In the genomic region with DNA sequence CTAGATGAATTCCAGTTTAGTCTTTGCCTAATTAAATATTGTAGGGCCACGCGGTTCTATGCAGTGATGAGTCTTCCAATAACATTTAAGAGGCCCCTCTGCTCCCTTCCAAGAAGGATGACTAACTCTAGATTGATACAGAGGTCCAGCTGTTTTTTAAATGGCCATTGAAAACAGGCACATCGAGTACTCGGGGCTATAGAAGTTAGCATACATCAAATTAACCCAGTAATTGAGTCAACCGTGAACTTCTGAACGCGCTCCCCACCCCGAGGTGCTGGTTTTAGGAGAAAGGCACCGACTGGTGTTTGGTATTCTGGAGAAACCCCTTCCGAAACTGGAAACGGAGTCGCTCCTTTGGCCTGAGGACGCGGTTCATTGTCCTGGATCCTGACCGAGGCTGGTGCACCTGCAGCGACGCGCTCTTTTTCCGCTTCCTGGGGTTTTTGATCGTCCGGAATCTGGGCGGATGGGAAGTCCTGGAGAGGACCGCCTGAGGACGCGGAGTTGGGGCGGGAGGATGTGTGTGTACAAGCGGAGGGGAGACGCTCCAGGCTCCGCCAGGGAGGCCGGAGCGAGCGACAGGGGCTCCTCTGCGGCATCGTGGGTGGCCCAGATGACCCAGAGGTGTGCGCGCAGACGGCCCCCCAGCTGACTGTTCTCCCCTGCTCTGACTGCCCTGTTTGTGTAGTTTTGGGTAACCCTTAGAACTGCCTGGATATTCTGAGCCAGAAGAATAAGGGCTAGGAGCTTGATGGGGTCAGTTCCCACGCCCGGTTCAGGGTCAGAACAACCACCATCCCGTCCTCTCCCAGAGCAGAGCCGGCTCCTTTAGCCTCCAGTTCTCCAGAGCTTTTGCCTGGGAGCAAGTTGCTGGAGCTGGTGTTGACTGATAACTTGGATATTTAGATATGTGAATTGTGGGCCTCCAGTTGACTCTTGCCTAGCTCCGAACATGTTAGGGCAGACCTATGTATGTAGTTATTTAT, we compare ENCODE assay signal across 8 cellular contexts. TPM values are rescaled to one million over a fixed set of nuclear protein-coding genes. Genes with fewer than 3 reads are reported as not detected.
DNase-seq lines count a peak whose midpoint lies in the region; FAIRE-seq and TF ChIP-seq lines count a peak whose summit lies in the region.

No MANE protein-coding gene starts in this region.

- CTCF ChIA-PET in endothelial cell of umbilical vein (lab: Charles Lee), result interaction anchor here (1.0 to 3.8 kb wide), 8 partner anchors 10 to 103 kb away, joined by 3 to 16 read pairs (median 3); a partner anchor contains a TSS

- no peak overlapping the region for H3K27ac ChIP-seq in endothelial cell of umbilical vein (ENCODE audit: insufficient read depth, low read depth, low read length)

- dilution Hi-C loops in endothelial cell of umbilical vein (cut with MboI; ENCODE audit: extremely low pct_ligation_motif_present, low sequenced_read_pairs), result no loop called here

- no peaks in the 10 kb centered on the region for H3K9me3 ChIP-seq in endothelial cell of umbilical vein (replicated peaks; ENCODE audit: control insufficient read depth, insufficient read depth, low read length)

- DNase-seq in GM06990 (ENCODE audit: extremely low read depth, insufficient read length) (peak; percentile 65), HFFc6 (no peak), NCI-H1694 treated with DMSO at 0.1 percent for 48 hours (lab: John Stamatoyannopoulos, UW) (peak; percentile 34), endothelial cell of umbilical vein (ENCODE audit: low read depth, low spot score) (peak; percentile 50), mesothelial cell of epicardium (ENCODE audit: low spot score in 2 of 2, unreplicated experiment in 2 of 2) (peak; percentile 40 to 58), GDM1 (lab: John Stamatoyannopoulos, UW) (no peak)
- DNase-seq in activated CD8-positive, alpha-beta memory T cell treated with anti-CD3 and anti-CD28 coated beads for 24 hours, result peak; percentile 74
- peak; percentile 15 to 23 for DNase-seq in stimulated activated CD8-positive, alpha-beta memory T cell treated with anti-CD3 and anti-CD28 coated beads, Interleukin-2, amount 100 ng/mL, for 48 hours (ENCODE audit: low read depth in 2 of 2)

- TF ChIP-seq POLR2A in endothelial cell of umbilical vein (IDR thresholded peaks at IDR 0.05; ENCODE audit: low read depth, low read length), result no peak

- peak overlapping the region; percentile 30 for H3K9ac ChIP-seq in endothelial cell of umbilical vein (replicated peaks; ENCODE audit: extremely low read depth, insufficient read depth, low read length)

- H3K4me1 Mint-ChIP-seq in HFFc6 (ENCODE audit: low read depth) (no peaks in the 10 kb centered on the region), mesothelial cell of epicardium (peaks cover 4% of the 10 kb centered on the region)

- H3K27me3 Mint-ChIP-seq in HFFc6 (ENCODE audit: insufficient read depth), result peaks cover 10% of the 10 kb centered on the region
- H3K27me3 Mint-ChIP-seq in mesothelial cell of epicardium (ENCODE audit: low read depth), result no peaks in the 10 kb centered on the region

- H3K27me3 ChIP-seq in GM06990 (replicated peaks; ENCODE audit: control insufficient read depth, insufficient read depth, low read length), result no peaks in the 10 kb centered on the region
- peaks cover 0 to 3% of the 10 kb centered on the region in 2 experiments for H3K27me3 ChIP-seq in endothelial cell of umbilical vein (ENCODE audit: control insufficient read depth in 2 of 2, insufficient read depth in 2 of 2, low read length in 2 of 2)

- POLR2A ChIA-PET in endothelial cell of umbilical vein (lab: Charles Lee), result no interaction called here

- TSS peak; percentile 95 for BruUV-seq in endothelial cell of umbilical vein (replicated peaks; lab: Mats Ljungman, UMichigan)

- intact Hi-C loops in endothelial cell of umbilical vein (cut with micrococcal nuclease), result loop anchor here (1.0 to 2.0 kb wide), 4 partner anchors 16 to 110 kb away; a partner anchor contains a TSS

- H3K4me3 Mint-ChIP-seq in HFFc6, result peak overlapping the region; percentile 34
- peak overlapping the region; percentile 86 for H3K4me3 Mint-ChIP-seq in mesothelial cell of epicardium

- no peaks in the 10 kb centered on the region for H3K36me3 ChIP-seq in GM06990 (ENCODE audit: control insufficient read depth, insufficient read depth, low read length)
- no peaks in the 10 kb centered on the region for H3K36me3 ChIP-seq in endothelial cell of umbilical vein (ENCODE audit: control insufficient read depth in 2 of 2, extremely low read depth in 1 of 2, insufficient read depth in 2 of 2, low read length in 2 of 2)

- peak overlapping the region; percentile 70 for H3K4me2 ChIP-seq in endothelial cell of umbilical vein (ENCODE audit: insufficient read depth, low read length)

- H3K27ac Mint-ChIP-seq in HFFc6 (no peak overlapping the region), mesothelial cell of epicardium (peak overlapping the region; percentile 94)

- peaks cover 2% of the 10 kb centered on the region for H3K4me1 ChIP-seq in endothelial cell of umbilical vein (ENCODE audit: control insufficient read depth, extremely low read depth, insufficient read depth, low read length)

- H3K9me3 Mint-ChIP-seq in HFFc6, result no peaks in the 10 kb centered on the region
- H3K9me3 Mint-ChIP-seq in mesothelial cell of epicardium, result peaks cover 7% of the 10 kb centered on the region

- H2AFZ ChIP-seq in endothelial cell of umbilical vein (ENCODE audit: low read depth, low read length), result peak overlapping the region; percentile 92

- no peaks in the 10 kb centered on the region for H3K36me3 Mint-ChIP-seq in HFFc6 (ENCODE audit: low read depth)
- H3K36me3 Mint-ChIP-seq in mesothelial cell of epicardium, result no peaks in the 10 kb centered on the region

- H4K20me1 ChIP-seq in endothelial cell of umbilical vein (replicated peaks; ENCODE audit: control insufficient read depth, extremely low read depth, insufficient read depth, low read length), result no peaks in the 10 kb centered on the region

- H3K79me2 ChIP-seq in endothelial cell of umbilical vein (ENCODE audit: control insufficient read depth, insufficient read depth, low read length), result no peaks in the 10 kb centered on the region

- peak; percentile 92 for FAIRE-seq in endothelial cell of umbilical vein (lab: Jason Lieb, UNC)

- H3K4me3 ChIP-seq in GM06990 (replicated peaks; ENCODE audit: low read depth, low read length) (peak overlapping the region; percentile 84), endothelial cell of umbilical vein (replicated peaks in 1 of 3; ENCODE audit: insufficient read depth in 1 of 3, low read depth in 1 of 3, low read length in 3 of 3) (peak overlapping the region; percentile 40 to 80 (median 72))

- TF ChIP-seq CTCF in GM06990 (IDR thresholded peaks at IDR 0.05; ENCODE audit: insufficient read depth, low read length, poor library complexity, severe bottlenecking), result no peak
- TF ChIP-seq CTCF in HFFc6 (IDR thresholded peaks at IDR 0.05), result no peak
- no peak for TF ChIP-seq CTCF in endothelial cell of umbilical vein (IDR thresholded peaks at IDR 0.05; ENCODE audit: extremely low read depth in 1 of 2, insufficient read depth in 1 of 2, low read depth in 1 of 2, low read length in 2 of 2)
- no peak for TF ChIP-seq CTCF in mesothelial cell of epicardium (IDR thresholded peaks at IDR 0.05; ENCODE audit: unreplicated experiment)

- no peaks in the 10 kb centered on the region for H3K9me1 ChIP-seq in endothelial cell of umbilical vein (replicated peaks; ENCODE audit: control insufficient read depth, extremely low read depth, insufficient read depth, low read length)

TF ChIP-seq in endothelial cell of umbilical vein, 7 proteins besides CTCF, POLR2A, EP300 and RAD21:
- TF ChIP-seq JUN (IDR thresholded peaks at IDR 0.05; ENCODE audit: borderline replicate concordance, insufficient read depth, insufficient read length, low read depth) (no peak), POLR2AphosphoS5 (IDR thresholded peaks at IDR 0.05; ENCODE audit: insufficient read depth, low read depth, low read length) (peak; percentile 15), MYC (IDR thresholded peaks at IDR 0.05; ENCODE audit: low read depth, low read length) (no peak)

RNA-seq across cellular contexts. Expression of a gene that starts 0.7 kb away (rescaled TPM):
- total RNA-seq in HFFc6 (2021; fragmentation: NEBNext Ultra II Directional; extraction: Animal tissue kit (Norgen Biotek cat#: 25700)), result under 1 TPM in 2 of 6 experiments, not detected in 4; 0.09 to 0.14 TPM
- total RNA-seq in endothelial cell of umbilical vein (6.1 and 8.1 TPM in 2 replicates), mesothelial cell of epicardium (16.9 to 18.6 TPM (median 18.4 TPM) in 3 replicates)
- 7.8 and 9.4 TPM in 2 replicates for polyA plus RNA-seq in endothelial cell of umbilical vein
- 6.3 and 7.1 TPM in 2 replicates for polyA plus RNA-seq in endothelial cell of umbilical vein (2011; cell fraction: cytosol; rRNA removed)
- polyA plus RNA-seq in endothelial cell of umbilical vein (2011; cell fraction: nucleus; rRNA removed), result 20.0 and 20.4 TPM in 2 replicates
- 1.5 and 1.8 TPM in 2 replicates for polyA plus RNA-seq in endothelial cell of umbilical vein (2012)
- 7.0 and 21.9 TPM in 2 replicates for polyA minus RNA-seq in endothelial cell of umbilical vein
- not detected for polyA minus RNA-seq in endothelial cell of umbilical vein (2011; cell fraction: cytosol; rRNA and poly(A)+ RNA removed)
- polyA minus RNA-seq in endothelial cell of umbilical vein (2011; cell fraction: nucleus; rRNA and poly(A)+ RNA removed), result 10.1 and 12.1 TPM in 2 replicates

RNA-seq across cellular contexts. Expression of a gene that starts 29.3 kb away (rescaled TPM):
- not detected for total RNA-seq in HFFc6 (2021; fragmentation: NEBNext Ultra II Directional; extraction: Animal tissue kit (Norgen Biotek cat#: 25700))
- 0.44 TPM in 1 of 2 replicates, not detected in the other for total RNA-seq in endothelial cell of umbilical vein
- 0.02 TPM in 1 of 2 replicates, not detected in the other for polyA plus RNA-seq in endothelial cell of umbilical vein
- 0.11 TPM in 1 of 2 replicates, not detected in the other for polyA plus RNA-seq in endothelial cell of umbilical vein (2011; cell fraction: cytosol; rRNA removed)
- 0.33 and 0.50 TPM in 2 replicates for polyA plus RNA-seq in endothelial cell of umbilical vein (2011; cell fraction: nucleus; rRNA removed)
- polyA plus RNA-seq in endothelial cell of umbilical vein (2012), result 0.07 TPM in 1 of 2 replicates, not detected in the other
- not detected in 2 replicates for polyA minus RNA-seq in endothelial cell of umbilical vein
- not detected for polyA minus RNA-seq in endothelial cell of umbilical vein (2011; cell fraction: cytosol; rRNA and poly(A)+ RNA removed)
- 0.58 and 0.91 TPM in 2 replicates for polyA minus RNA-seq in endothelial cell of umbilical vein (2011; cell fraction: nucleus; rRNA and poly(A)+ RNA removed)
- total RNA-seq in mesothelial cell of epicardium, result 0.72 to 1.3 TPM (median 0.94 TPM) in 3 replicates

Comparison
In these comparisons a context has a peak if more than half of its experiments do, and no peak if none do; other contexts are left out.
1. DNase-seq: peak in GM06990 (single experiment), NCI-H1694 treated with DMSO at 0.1 percent for 48 hours (single experiment), activated CD8-positive, alpha-beta memory T cell treated with anti-CD3 and anti-CD28 coated beads for 24 hours (single experiment), endothelial cell of umbilical vein (single experiment), mesothelial cell of epicardium (2 of 2) and stimulated activated CD8-positive, alpha-beta memory T cell treated with anti-CD3 and anti-CD28 coated beads, Interleukin-2, amount 100 ng/mL, for 48 hours (2 of 2); none in HFFc6 (single experiment) and GDM1 (single experiment).